In genomic region chr12:97148941-97149559, GRCh38 we compare ENCODE assay signal across 8 cellular contexts.
A peak's percentile ranks its signal among the peaks of the same experiment; 100 is the strongest.
DNase-seq lines count a peak whose midpoint lies in the region; ATAC-seq, FAIRE-seq and TF ChIP-seq lines count a peak whose summit lies in the region.

No MANE protein-coding gene starts in this region.

- H3K9ac ChIP-seq in H1 (replicated peaks in 1 of 4; ENCODE audit: extremely low read depth in 1 of 4, low read depth in 3 of 4, low read length in 3 of 4) = no peak overlapping the region

- no peak overlapping the region for H3K56ac ChIP-seq in H1 (replicated peaks; ENCODE audit: insufficient read length, low read depth, low read length)

- H4K5ac ChIP-seq in H1 (ENCODE audit: insufficient read length, low read depth, low read length) = no peak overlapping the region

- H3K23ac ChIP-seq in H1 (ENCODE audit: insufficient read length) = no peak overlapping the region

- H3K4me1 ChIP-seq in A549 = no peaks in the 10 kb centered on the region
- no peaks in the 10 kb centered on the region; a peak in 1 of 7 replicates for H3K4me1 ChIP-seq in H1 (replicated peaks in 1 of 4; ENCODE audit: control insufficient read depth in 3 of 4, insufficient read depth in 4 of 4, low read length in 3 of 4)
- no peaks in the 10 kb centered on the region for H3K4me1 ChIP-seq in thyroid gland

- CTCF ChIA-PET in A549 (lab: Yijun Ruan, JAX) (interaction anchor here (0.6 to 2.1 kb wide), 13 partner anchors 8 to 1248 kb away, joined by 3 to 12 read pairs (median 4); no protein-coding TSS in a partner anchor), H1 (lab: Charles Lee; ENCODE audit: partially characterized antibody) (interaction anchor here (0.6 to 2.7 kb wide), 46 partner anchors 8 to 1248 kb away, joined by 3 to 26 read pairs (median 3); no protein-coding TSS in a partner anchor)

- H3K27me3 ChIP-seq in H1 (replicated peaks in 1 of 4; ENCODE audit: control insufficient read depth in 3 of 4, extremely low read depth in 1 of 4, insufficient read depth in 3 of 4, low read length in 3 of 4) (no peaks in the 10 kb centered on the region), thyroid gland (no peaks in the 10 kb centered on the region)

- no peak overlapping the region for H2BK15ac ChIP-seq in H1 (ENCODE audit: low read length)

- no peak overlapping the region for H2BK120ac ChIP-seq in H1 (replicated peaks; ENCODE audit: low read depth, low read length)

- POLR2A ChIA-PET in A549 (lab: Yijun Ruan, JAX) = no interaction called here
- POLR2A ChIA-PET in H1 (lab: Charles Lee; ENCODE audit: partially characterized antibody) = interaction anchor here (1.0 to 1.3 kb wide), 3 partner anchors 18 to 316 kb away, joined by 4 to 5 read pairs (median 5); no protein-coding TSS in a partner anchor

- no peak overlapping the region for H2AK5ac ChIP-seq in H1 (ENCODE audit: low read depth, low read length)

- no peaks in the 10 kb centered on the region for H3K79me2 ChIP-seq in H1 (ENCODE audit: control insufficient read depth in 1 of 2, insufficient read depth in 2 of 2, low read length in 2 of 2)

- peak overlapping the region; percentile 40; the same call in 1 of the 2 replicates for H4K8ac ChIP-seq in H1 (ENCODE audit: extremely low read depth, insufficient read depth, low read length)

- no peak for TF ChIP-seq EP300 in A549 (IDR thresholded peaks at IDR 0.05)
- TF ChIP-seq EP300 in H1 (IDR thresholded peaks at IDR 0.05; ENCODE audit: borderline replicate concordance in 1 of 2, low read depth in 2 of 2, low read length in 2 of 2) = no peak

- intact Hi-C loops in thyroid gland (cut with DNase I) = no loop called here

- no peak for TF ChIP-seq POLR2A in A549 (IDR thresholded peaks at IDR 0.05; ENCODE audit: low read length)
- no peak for TF ChIP-seq POLR2A in H1 (IDR thresholded peaks at IDR 0.05; ENCODE audit: control extremely low read depth in 1 of 2, low read depth in 2 of 2, low read length in 2 of 2)
- TF ChIP-seq POLR2A in thyroid gland (IDR thresholded peaks at IDR 0.05) = no peak

- no peak overlapping the region for H3K4me3 ChIP-seq in A549
- no peak overlapping the region for H3K4me3 ChIP-seq in H1 (ENCODE audit: extremely low read depth in 1 of 4, insufficient read depth in 2 of 4, low read depth in 3 of 4, low read length in 4 of 4)
- H3K4me3 ChIP-seq in thyroid gland (replicated peaks in 1 of 3) = no peak overlapping the region

- H3K4me2 ChIP-seq in A549 (no peak overlapping the region), H1 (ENCODE audit: insufficient read depth in 1 of 2, low read depth in 2 of 2, low read length in 2 of 2) (no peak overlapping the region)

- no peak overlapping the region for H3K18ac ChIP-seq in H1 (ENCODE audit: extremely low read depth, low read length)

- TF ChIP-seq CTCF in A549 (IDR thresholded peaks at IDR 0.05) = peak; percentile 56
- TF ChIP-seq CTCF in H1 (IDR thresholded peaks at IDR 0.05; ENCODE audit: control extremely low read depth in 1 of 3, insufficient read depth in 1 of 3, low read depth in 1 of 3, low read length in 3 of 3) = peak; percentile 93 to 97 (median 97)
- TF ChIP-seq CTCF in thyroid gland (IDR thresholded peaks at IDR 0.05) = peak; percentile 24 to 63 (median 54)

- peak; percentile 24 to 57 for DNase-seq in A549 (ENCODE audit: low read depth in 1 of 2, low spot score in 1 of 2)
- peak; percentile 47 to 56 for DNase-seq in NCI-H2081 (lab: John Stamatoyannopoulos, UW)
- peak; percentile 9 for DNase-seq in activated CD4-positive, CD25-positive, alpha-beta regulatory T cell treated with anti-CD3 and anti-CD28 coated beads, Interleukin-2, amount 50 U/mL, for 16 hours (ENCODE audit: low read depth, low spot score)
- peak; percentile 49 to 88 for DNase-seq in H1 (ENCODE audit: low read depth in 1 of 2, low spot score in 2 of 2)
- peak; percentile 18 for DNase-seq in myocyte (ENCODE audit: low read depth)
- DNase-seq in thyroid gland = peak; percentile 55 to 65

- H3K23me2 ChIP-seq in H1 (ENCODE audit: low read depth, low read length) = no peaks in the 10 kb centered on the region

- TF ChIP-seq RAD21 in A549 (conservative IDR thresholded peaks at IDR 0.05 in 1 of 2, IDR thresholded peaks at IDR 0.05 in 1 of 2) (peak; percentile 41 to 65; a peak in 3 of 5 replicates), H1 (IDR thresholded peaks at IDR 0.05 in 1 of 2, conservative IDR thresholded peaks at IDR 0.05 in 1 of 2; ENCODE audit: low read depth in 2 of 2, low read length in 2 of 2) (peak; percentile 96)

- H2BK20ac ChIP-seq in H1 (ENCODE audit: low read length) = no peak overlapping the region

- H2BK12ac ChIP-seq in H1 (ENCODE audit: low read depth, low read length) = no peak overlapping the region

- 18% methylated on average over 9 of the region's 9 CpGs for WGBS in A549 (ENCODE audit: missing lambda C conversion rate)
- 64% methylated on average over 9 of the region's 9 CpGs; no CpG with 5 or more reads in 1 of the 2 experiments for WGBS in H1 (ENCODE audit: extremely low coverage in 1 of 2, insufficient coverage in 1 of 2, insufficient read length in 1 of 2, insufficient replicate concordance in 2 of 2, low coverage in 1 of 2, low lambda C conversion rate in 2 of 2, missing lambda C conversion rate in 1 of 2), 2 experiments
- 80 to 81% methylated on average over 9 of the region's 9 CpGs for WGBS in thyroid gland, 2 donors

- no peak overlapping the region for H3K14ac ChIP-seq in H1 (ENCODE audit: insufficient read length)

- H3K9me3 ChIP-seq in A549 (no peaks in the 10 kb centered on the region), H1 (ENCODE audit: insufficient read depth in 2 of 2, low read depth in 1 of 2, low read length in 1 of 2) (no peaks in the 10 kb centered on the region), thyroid gland (no peaks in the 10 kb centered on the region)

- peak; percentile 96 to 100 for ATAC-seq in A549
- ATAC-seq in GM18519 (IDR thresholded peaks at IDR 0.05; ENCODE audit: low FRiP score, unreplicated experiment) = peak; percentile 99
- ATAC-seq in HG02943 (IDR thresholded peaks at IDR 0.05; ENCODE audit: low read depth, unreplicated experiment) = peak; percentile 93

- FAIRE-seq in A549 (lab: Jason Lieb, UNC) = no peak
- FAIRE-seq in H1 (lab: Jason Lieb, UNC) = peak; percentile 82

- 0 out of 2 replicates have a peak overlapping the region, but pooled peaks have one; percentile 27 for H2AFZ ChIP-seq in H1 (ENCODE audit: low read length)

- no peaks in the 10 kb centered on the region for H3K36me3 ChIP-seq in H1 (ENCODE audit: control insufficient read depth in 2 of 4, insufficient read depth in 4 of 4, low read length in 3 of 4)
- H3K36me3 ChIP-seq in thyroid gland = no peaks in the 10 kb centered on the region

- no peak overlapping the region for H2BK5ac ChIP-seq in H1 (ENCODE audit: low read depth, low read length)

- no peaks in the 10 kb centered on the region for H3K79me1 ChIP-seq in H1 (ENCODE audit: low read depth, low read length)

- H4K91ac ChIP-seq in H1 (replicated peaks; ENCODE audit: insufficient read length, low read length) = no peak overlapping the region

- H3K4ac ChIP-seq in H1 (replicated peaks; ENCODE audit: insufficient read length, low read depth, low read length) = no peak overlapping the region

- no peak overlapping the region for H3K27ac ChIP-seq in A549
- H3K27ac ChIP-seq in H1 (ENCODE audit: low read depth, low read length) = no peak overlapping the region
- H3K27ac ChIP-seq in thyroid gland = no peak overlapping the region

- H4K20me1 ChIP-seq in H1 (replicated peaks in 1 of 2; ENCODE audit: control insufficient read depth in 1 of 2, insufficient read depth in 2 of 2, low read length in 2 of 2) = no peaks in the 10 kb centered on the region

TF ChIP-seq in A549, 52 proteins besides CTCF, POLR2A, EP300 and RAD21:
- TF ChIP-seq FOSL2 (IDR thresholded peaks at IDR 0.05) (no peak), FOSL2 (CRISPR knock-in tag; IDR thresholded peaks at IDR 0.05) (no peak), CEBPB (IDR thresholded peaks at IDR 0.05) (peak in 1 of 2 experiments; percentile 55; a peak in 2 of 4 replicates), SMC3 (IDR thresholded peaks at IDR 0.05) (peak; percentile 62)

TF ChIP-seq in H1, 55 proteins besides CTCF, POLR2A, EP300 and RAD21:
- no peak for TF ChIP-seq KDM5A (IDR thresholded peaks at IDR 0.05; ENCODE audit: low read length)
- TF ChIP-seq RFX5 (IDR thresholded peaks at IDR 0.05; ENCODE audit: borderline replicate concordance, low read depth, low read length) = no peak
- TF ChIP-seq E2F6 (IDR thresholded peaks at IDR 0.05) = no peak
- TF ChIP-seq CEBPB (IDR thresholded peaks at IDR 0.05; ENCODE audit: low read depth, low read length) = peak; percentile 83
- peak; percentile 39; the same call in 1 of the 2 replicates for TF ChIP-seq JUND (IDR thresholded peaks at IDR 0.05; ENCODE audit: low read length)

Comparison
In these comparisons a context has a peak if more than half of its experiments do, and no peak if none do; other contexts are left out.
1. DNase-seq: peak in every context shown above with its lines; median percentile 68 in H1; 60 in thyroid gland; 52 in NCI-H2081; 40 in A549; 18 in myocyte; 9 in activated CD4-positive, CD25-positive, alpha-beta regulatory T cell treated with anti-CD3 and anti-CD28 coated beads, Interleukin-2, amount 50 U/mL, for 16 hours.
2. Of the 18 proteins assayed by ChIP-seq in both H1 and A549: peak only in H1: none; only in A549: none; in both: CTCF and RAD21; in neither: 15; mixed calls (peak in some experiments, not most) for 1.